ENCODE assay signal across 10 cellular contexts in genomic region chr2:96202152-96202856, GRCh38. TPM values are rescaled to one million over a fixed set of nuclear protein-coding genes. Genes with fewer than 3 reads are reported as not detected.
DNase-seq lines count a peak whose midpoint lies in the region; ATAC-seq, FAIRE-seq and TF ChIP-seq lines count a peak whose summit lies in the region.
"Had no signal": no experiment of that assay in that cellular context is flagged by ENCODE, and none has a peak within 500 bp of the region (broad histone marks: within the 10 kb centered on the region; RNA-seq: fewer than 3 reads in every experiment).

No MANE protein-coding gene starts in this region.

- POLR2A ChIA-PET in CD4-positive, alpha-beta T cell (lab: Charles Lee), result interaction anchor here (0.6 to 1.5 kb wide), 4 partner anchors 38 to 1148 kb away, joined by 3 to 7 read pairs (median 3); partner anchors contain the start of genes DUSP2 and SNRNP200

- no peaks in the 10 kb centered on the region for H3K9me3 Mint-ChIP-seq in CD4-positive, alpha-beta T cell
- H3K9me3 Mint-ChIP-seq in IgD-negative memory B cell (no peaks in the 10 kb centered on the region), type B pancreatic cell (no peaks in the 10 kb centered on the region)
- H3K9me3 Mint-ChIP-seq: stimulated activated memory B cell treated with anti-CD40 and anti-IgM and Interleukin-4, amounts not matched to agents 10 μg/mL and 1 μg/mL and 100 μg/mL, for 72 hours had no signal

- TF ChIP-seq CTCF in CD4-positive, alpha-beta T cell (IDR thresholded peaks at IDR 0.05), result no peak
- TF ChIP-seq CTCF in pancreas (IDR thresholded peaks at IDR 0.05), result no peak
- no peak for TF ChIP-seq CTCF in prostate gland (IDR thresholded peaks at IDR 0.05)
- no peak for TF ChIP-seq CTCF in type B pancreatic cell (conservative IDR thresholded peaks at IDR 0.05)

- H3K9me3 ChIP-seq in CD4-positive, alpha-beta T cell (ENCODE audit: control insufficient read depth, low read length), result no peaks in the 10 kb centered on the region
- H3K9me3 ChIP-seq in pancreas (no peaks in the 10 kb centered on the region), prostate gland (no peaks in the 10 kb centered on the region)
- H3K9me3 ChIP-seq: Peyer's patch had no signal

- DNase-seq in CD4-positive, alpha-beta T cell, result no peak
- DNase-seq in fibroblast of gingiva (ENCODE audit: low read depth), result peak; percentile 91
- DNase-seq in pancreas, result no peak
- no peak for DNase-seq in NCI-H1417 (lab: John Stamatoyannopoulos, UW)
- no peak for DNase-seq in prostate gland (ENCODE audit: low spot score)
- no peak for DNase-seq in type B pancreatic cell (ENCODE audit: extremely low spot score, unreplicated experiment)
- DNase-seq: Kasumi-1, Peyer's patch had no signal

- no peak for FAIRE-seq in pancreas (lab: Jason Lieb, UNC)

- H3K27me3 ChIP-seq in CD4-positive, alpha-beta T cell (ENCODE audit: control insufficient read depth, insufficient read depth, low read length), result no peaks in the 10 kb centered on the region
- H3K27me3 ChIP-seq in pancreas, result no peaks in the 10 kb centered on the region
- no peaks in the 10 kb centered on the region for H3K27me3 ChIP-seq in prostate gland (replicated peaks; ENCODE audit: insufficient read depth)
- H3K27me3 ChIP-seq: Peyer's patch had no signal

- H3K4me3 Mint-ChIP-seq in CD4-positive, alpha-beta T cell, result peak overlapping the region; percentile 51
- H3K4me3 Mint-ChIP-seq in IgD-negative memory B cell (peak overlapping the region; percentile 41 to 70 (median 44)), type B pancreatic cell (no peak overlapping the region)

- H3K4me3 ChIP-seq in pancreas (no peak overlapping the region), prostate gland (no peak overlapping the region)

- intact Hi-C loops in CD4-positive, alpha-beta T cell (cut with DNase I, micrococcal nuclease), result loop anchor here in 1 of 2 experiments (10.0 kb wide), 1 partner anchor 122 kb away; the partner anchor contains the start of gene ITPRIPL1
- intact Hi-C loops in pancreas (cut with DNase I), result loop anchor here in 2 of 3 donors (10.0 kb wide), 1 partner anchor 62 kb away; the partner anchor contains the start of genes CIAO1 (in 2 of the 2) and TMEM127 (in 2 of the 2)
- intact Hi-C loops in prostate gland (cut with DNase I), result loop anchor here (10.0 kb wide), 1 partner anchor 332 kb away; the partner anchor contains the start of gene ARID5A

- ATAC-seq in CD4-positive, alpha-beta T cell (ENCODE audit: poor library complexity), result no peak
- peak; percentile 24 to 45 (median 26) for ATAC-seq in pancreas
- ATAC-seq: stimulated activated memory B cell treated with anti-CD40 and anti-IgM and Interleukin-4, amounts not matched to agents 10 μg/mL and 1 μg/mL and 100 μg/mL, for 72 hours had no signal

- peak overlapping the region; percentile 14 for H3K27ac Mint-ChIP-seq in CD4-positive, alpha-beta T cell
- H3K27ac Mint-ChIP-seq in IgD-negative memory B cell (peak overlapping the region; percentile 22 to 91 (median 86)), type B pancreatic cell (no peak overlapping the region)

- H3K4me1 ChIP-seq in pancreas (peaks cover 38 to 74% (median 39%) of the 10 kb centered on the region in 3 donors), prostate gland (replicated peaks) (peaks cover 8% of the 10 kb centered on the region)

- H3K4me1 Mint-ChIP-seq in CD4-positive, alpha-beta T cell (ENCODE audit: low read depth), result peaks cover 94% of the 10 kb centered on the region
- H3K4me1 Mint-ChIP-seq in IgD-negative memory B cell (peaks cover 64 to 82% (median 76%) of the 10 kb centered on the region in 3 donors), type B pancreatic cell (ENCODE audit: unreplicated experiment) (peaks cover 43% of the 10 kb centered on the region)

- H3K36me3 Mint-ChIP-seq in CD4-positive, alpha-beta T cell (ENCODE audit: low read depth), result peaks cover 40% of the 10 kb centered on the region
- H3K36me3 Mint-ChIP-seq in IgD-negative memory B cell (peaks cover 8% of the 10 kb centered on the region), type B pancreatic cell (peaks cover 20% of the 10 kb centered on the region)

- no peaks in the 10 kb centered on the region for H3K27me3 Mint-ChIP-seq in CD4-positive, alpha-beta T cell
- H3K27me3 Mint-ChIP-seq in IgD-negative memory B cell, result no peaks in the 10 kb centered on the region
- no peaks in the 10 kb centered on the region for H3K27me3 Mint-ChIP-seq in type B pancreatic cell
- H3K27me3 Mint-ChIP-seq: stimulated activated memory B cell treated with anti-CD40 and anti-IgM and Interleukin-4, amounts not matched to agents 10 μg/mL and 1 μg/mL and 100 μg/mL, for 72 hours had no signal

- H3K36me3 ChIP-seq in pancreas, result no peaks in the 10 kb centered on the region
- no peaks in the 10 kb centered on the region for H3K36me3 ChIP-seq in prostate gland
- H3K36me3 ChIP-seq: Peyer's patch had no signal

- 49 to 50% methylated on average over 4 of the region's 4 CpGs for WGBS in pancreas, 2 donors
- 53% methylated on average over 4 of the region's 4 CpGs for WGBS in prostate gland

- no peak overlapping the region for H3K27ac ChIP-seq in CD4-positive, alpha-beta T cell (ENCODE audit: low read depth, low read length)
- H3K27ac ChIP-seq in pancreas, result no peak overlapping the region
- H3K27ac ChIP-seq in prostate gland, result no peak overlapping the region

- no peak for TF ChIP-seq POLR2A in prostate gland (IDR thresholded peaks at IDR 0.05)

- CTCF ChIA-PET in CD4-positive, alpha-beta T cell (lab: Charles Lee), result interaction anchor here (0.9 to 1.2 kb wide), 2 partner anchors 8 to 28 kb away, joined by 3 to 4 read pairs; no protein-coding TSS in a partner anchor

RNA-seq across cellular contexts. Expression of gene STARD7, which starts 6.3 kb away (rescaled TPM):
- total RNA-seq in CD4-positive, alpha-beta T cell, result 10 to 100 TPM; 57.4 to 58.6 TPM
- polyA plus RNA-seq in IgD-negative memory B cell, result 193 TPM
- total RNA-seq in pancreas, result 10 to 100 TPM; 37.1 to 65.1 (median 58.5) TPM
- 10 to 100 TPM; 21.7 to 29.5 TPM for polyA plus RNA-seq in pancreas
- 100 to 1,000 TPM in 1 of 2 donors, 10 to 100 TPM in 1; 93.1 to 141 TPM for total RNA-seq in prostate gland
- 133 and 146 TPM in 2 replicates for total RNA-seq in type B pancreatic cell (ENCODE audit: low replicate concordance)

RNA-seq across cellular contexts. Expression of gene DUSP2, which starts 57.1 kb away (rescaled TPM):
- 100 to 1,000 TPM; 728 to 730 TPM for total RNA-seq in CD4-positive, alpha-beta T cell
- polyA plus RNA-seq in IgD-negative memory B cell (55.6 TPM), pancreas (1 to 10 TPM; 1.3 to 1.8 TPM)
- total RNA-seq in pancreas (1 to 10 TPM in 4 of 6 donors, under 1 TPM in 2; 0.32 to 3.1 (median 1.2) TPM), prostate gland (10 to 100 TPM in 1 of 2 donors, 1 to 10 TPM in 1; 5.2 to 45.7 TPM), type B pancreatic cell (ENCODE audit: low replicate concordance) (4.3 and 4.5 TPM in 2 replicates)

Comparison
In these comparisons a context has a peak if more than half of its experiments do, and no peak if none do; other contexts are left out.
1. RNA of gene DUSP2, which starts 57.1 kb away (total RNA-seq): 728 to 730 TPM in CD4-positive, alpha-beta T cell; 5.2 to 45.7 TPM in prostate gland, 4.3 to 4.5 TPM in type B pancreatic cell and 0.32 to 3.1 TPM in pancreas; every median in the first group is over 10 times any median in the second.